1 cellular context compared by ENCODE assay signal in genomic region chr20:17832236-17832635, GRCh38.
TF ChIP-seq lines count a peak whose summit lies in the region.

No MANE protein-coding gene starts in this region.

TF ChIP-seq in IMR-90, 13 proteins besides CTCF, POLR2A, EP300 and RAD21 (continued from another document):
- TF ChIP-seq RFX5 (IDR thresholded peaks at IDR 0.05; ENCODE audit: low read depth, low read length) (no peak), FOS (IDR thresholded peaks at IDR 0.05; ENCODE audit: low read depth, low read length) (no peak), SMC3 (IDR thresholded peaks at IDR 0.05; ENCODE audit: low read depth, low read length) (no peak), MAZ (IDR thresholded peaks at IDR 0.05; ENCODE audit: borderline replicate concordance, low read depth, low read length) (no peak), MAFK (IDR thresholded peaks at IDR 0.05; ENCODE audit: low read depth, low read length) (no peak), USF2 (IDR thresholded peaks at IDR 0.05; ENCODE audit: low read depth, low read length) (no peak)
